Comparison of ENCODE assay signal across 8 cellular contexts in the genomic region with DNA sequence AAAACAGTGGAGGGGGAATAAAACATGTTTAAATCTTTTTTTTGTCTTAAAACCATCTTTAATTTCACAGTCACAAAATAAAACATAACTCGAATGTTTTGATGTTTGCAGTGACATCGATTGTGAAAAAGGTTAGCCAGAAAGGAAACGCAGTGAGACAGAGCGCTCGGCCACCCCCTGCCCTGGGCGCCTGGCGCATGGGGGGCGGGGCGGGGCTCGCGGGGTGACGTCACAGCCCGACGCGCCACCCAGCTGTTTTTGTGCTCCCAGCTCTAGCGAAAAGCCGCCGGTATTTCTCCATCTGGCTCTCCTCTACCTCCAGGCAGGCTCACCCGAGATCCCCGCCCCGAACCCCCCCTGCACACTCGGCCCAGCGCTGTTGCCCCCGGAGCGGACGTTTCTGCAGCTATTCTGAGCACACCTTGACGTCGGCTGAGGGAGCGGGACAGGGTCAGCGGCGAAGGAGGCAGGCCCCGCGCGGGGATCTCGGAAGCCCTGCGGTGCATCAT. TPM values are rescaled to one million over a fixed set of nuclear protein-coding genes. Genes with fewer than 3 reads are reported as not detected.
DNase-seq lines count a peak whose midpoint lies in the region; ATAC-seq and TF ChIP-seq lines count a peak whose summit lies in the region.

A gene (plus strand): TSS at position 255 of the 509 bp plus-strand sequence. CDS start 253 bp downstream, at position 508.

- peak within 1 kb of the TSS; percentile 100 for H3K27ac Mint-ChIP-seq in progenitor cell of endocrine pancreas

- no peaks in the 10 kb centered on the region for H3K27me3 Mint-ChIP-seq in progenitor cell of endocrine pancreas

- H3K27ac ChIP-seq in left ventricle myocardium inferior (replicated peaks) (peak within 1 kb of the TSS; percentile 99), transverse colon (peak within 1 kb of the TSS; percentile 97 to 98 (median 98))

- H3K4me3 Mint-ChIP-seq in progenitor cell of endocrine pancreas (ENCODE audit: low read depth): peak within 1 kb of the TSS; percentile 89

- no peaks in the 10 kb centered on the region for H3K9me3 ChIP-seq in left ventricle myocardium inferior (replicated peaks)
- no peaks in the 10 kb centered on the region for H3K9me3 ChIP-seq in transverse colon

- peaks cover 2% of the 10 kb centered on the region for H3K36me3 Mint-ChIP-seq in progenitor cell of endocrine pancreas (ENCODE audit: insufficient read depth)

- peaks cover 10% of the 10 kb centered on the region for H3K36me3 ChIP-seq in left ventricle myocardium inferior
- no peaks in the 10 kb centered on the region for H3K36me3 ChIP-seq in transverse colon

- H3K4me3 ChIP-seq in LNCaP clone FGC (ENCODE audit: low read depth, low read length) (peak within 1 kb of the TSS; percentile 73), left ventricle myocardium inferior (peak within 1 kb of the TSS; percentile 84), transverse colon (peak within 1 kb of the TSS; percentile 63 to 84 (median 70))

- TF ChIP-seq EP300 in transverse colon (IDR thresholded peaks at IDR 0.05; ENCODE audit: low read depth): no peak

- WGBS in transverse colon (ENCODE audit: low coverage in 1 of 2), 2 donors: 0% methylated on average over 6 to 36 of the region's 36 CpGs

- peaks cover 54% of the 10 kb centered on the region for H3K4me1 ChIP-seq in left ventricle myocardium inferior
- H3K4me1 ChIP-seq in transverse colon: peaks cover 0 to 25% (median 18%) of the 10 kb centered on the region in 4 donors

- intact Hi-C loops in left ventricle myocardium inferior (cut with micrococcal nuclease): no loop called here
- intact Hi-C loops in transverse colon (cut with DNase I; ENCODE audit: low total_unique reads): no loop called here

- no peaks in the 10 kb centered on the region for H3K9me3 Mint-ChIP-seq in progenitor cell of endocrine pancreas (ENCODE audit: low read depth)

- H3K27me3 ChIP-seq in left ventricle myocardium inferior (ENCODE audit: low read depth) (no peaks in the 10 kb centered on the region), transverse colon (no peaks in the 10 kb centered on the region)

- in situ Hi-C loops in transverse colon (cut with MboI; ENCODE audit: low pct_ligation_motif_present in 1 of 4, low pct_unique_long_range_greater_than_20kb in 1 of 4, low sequenced_read_pairs in 3 of 4): no loop called here

- peak; percentile 66 for ATAC-seq in GM21526 (IDR thresholded peaks at IDR 0.05; ENCODE audit: low FRiP score, unreplicated experiment)

- TF ChIP-seq POLR2A in transverse colon (IDR thresholded peaks at IDR 0.05): peak; percentile 56

- peaks cover 23% of the 10 kb centered on the region for H3K4me1 Mint-ChIP-seq in progenitor cell of endocrine pancreas (ENCODE audit: low read depth)

- DNase-seq in COLO829 (ENCODE audit: low spot score): peak; percentile 74
- DNase-seq in LNCaP clone FGC (ENCODE audit: low read depth): no peak
- DNase-seq in T-helper 1 cell: peak; percentile 65 to 81 (median 75)
- DNase-seq in amniotic stem cell (lab: John Stamatoyannopoulos, UW): peak; percentile 43
- peak; percentile 89 for DNase-seq in left ventricle myocardium inferior
- peak; percentile 85 for DNase-seq in progenitor cell of endocrine pancreas (ENCODE audit: low spot score, unreplicated experiment)
- peak; percentile 85 for DNase-seq in transverse colon

- no peak for TF ChIP-seq CTCF in LNCaP clone FGC (IDR thresholded peaks at IDR 0.05; ENCODE audit: control insufficient read depth, extremely low read depth, insufficient read depth)
- TF ChIP-seq CTCF in left ventricle myocardium inferior (IDR thresholded peaks at IDR 0.05; ENCODE audit: borderline replicate concordance): no peak
- no peak for TF ChIP-seq CTCF in progenitor cell of endocrine pancreas (IDR thresholded peaks at IDR 0.05; ENCODE audit: unreplicated experiment)
- peak in 1 of 5 experiments; percentile 18 for TF ChIP-seq CTCF in transverse colon (IDR thresholded peaks at IDR 0.05)

RNA-seq across cellular contexts. Expression of the gene that starts here (rescaled TPM):
- total RNA-seq in left ventricle myocardium inferior (360 TPM), progenitor cell of endocrine pancreas (94.2 and 96.2 TPM in 2 replicates), transverse colon (10 to 100 TPM; 33.6 to 65.3 (median 59.5) TPM)
